21 cellular contexts compared by ENCODE assay signal in genomic region chr5:90956511-90956910, GRCh38.
A peak's percentile ranks its signal among the peaks of the same experiment; 100 is the strongest.
DNase-seq lines count a peak whose midpoint lies in the region; ATAC-seq, FAIRE-seq and TF ChIP-seq lines count a peak whose summit lies in the region.
"Had no signal": no experiment of that assay in that cellular context is flagged by ENCODE, and none has a peak within 500 bp of the region (broad histone marks: within the 10 kb centered on the region; RNA-seq: fewer than 3 reads in every experiment).

No MANE protein-coding gene starts in this region.

- 47 to 58% (median 52%) methylated on average over 4 of the region's 4 CpGs for WGBS in stomach, 5 donors

- H2AFZ ChIP-seq in keratinocyte (ENCODE audit: control insufficient read depth, low read length) = peak overlapping the region; percentile 46
- H2AFZ ChIP-seq: neural progenitor cell had no signal

- H3K4me2 ChIP-seq in keratinocyte (ENCODE audit: control insufficient read depth, extremely low read depth, insufficient read depth, low read depth, low read length) = no peak overlapping the region
- H3K4me2 ChIP-seq: neural progenitor cell had no signal

- no peaks in the 10 kb centered on the region for H3K9me1 ChIP-seq in keratinocyte (ENCODE audit: control insufficient read depth, extremely low read depth, insufficient read depth, low read length)

- intact Hi-C loops in dorsolateral prefrontal cortex (cut with DNase I) = no loop called here
- intact Hi-C loops in breast epithelium (cut with DNase I; ENCODE audit: low total_unique reads) = no loop called here
- intact Hi-C loops in stomach (cut with DNase I; ENCODE audit: low total_unique reads) = no loop called here

- dilution Hi-C loops in keratinocyte (cut with MboI; ENCODE audit: extremely low pct_ligation_motif_present, low sequenced_read_pairs) = no loop called here

- TF ChIP-seq CTCF in keratinocyte (optimal IDR thresholded peaks at IDR 0.05 in 1 of 3, IDR thresholded peaks at IDR 0.05 in 1 of 3, conservative IDR thresholded peaks at IDR 0.05 in 1 of 3; ENCODE audit: extremely low read depth in 1 of 3, insufficient read depth in 2 of 3, low read length in 3 of 3) = no peak
- no peak for TF ChIP-seq CTCF in dorsolateral prefrontal cortex (IDR thresholded peaks at IDR 0.05 in 54 of 56, conservative IDR thresholded peaks at IDR 0.05 in 2 of 56; ENCODE audit: low read depth in 1 of 56, partially characterized antibody in 56 of 56)
- no peak for TF ChIP-seq CTCF in breast epithelium (IDR thresholded peaks at IDR 0.05)
- TF ChIP-seq CTCF in stomach (IDR thresholded peaks at IDR 0.05) = no peak

- H3K4me1 ChIP-seq in keratinocyte (ENCODE audit: control insufficient read depth, extremely low read depth, insufficient read depth, low read length) (no peaks in the 10 kb centered on the region), breast epithelium (no peaks in the 10 kb centered on the region), stomach (peaks cover 0 to 10% (median 0%) of the 10 kb centered on the region in 4 donors)
- H3K4me1 ChIP-seq: heart right ventricle, prostate gland had no signal

- peak overlapping the region; percentile 11 for H3K4me3 ChIP-seq in SK-N-MC
- no peak overlapping the region for H3K4me3 ChIP-seq in keratinocyte (ENCODE audit: control insufficient read depth in 2 of 3, extremely low read depth in 1 of 3, insufficient read depth in 2 of 3, low read depth in 1 of 3, low read length in 3 of 3)
- no peak overlapping the region for H3K4me3 ChIP-seq in dorsolateral prefrontal cortex
- H3K4me3 ChIP-seq in breast epithelium = no peak overlapping the region
- no peak overlapping the region for H3K4me3 ChIP-seq in stomach
- H3K4me3 ChIP-seq: heart right ventricle, K562, neural progenitor cell, prostate gland, skin epidermis had no signal

- no peaks in the 10 kb centered on the region for H3K27me3 ChIP-seq in keratinocyte (ENCODE audit: control insufficient read depth, extremely low read depth, insufficient read depth, low read length)
- no peaks in the 10 kb centered on the region for H3K27me3 ChIP-seq in dorsolateral prefrontal cortex
- no peaks in the 10 kb centered on the region for H3K27me3 ChIP-seq in breast epithelium
- H3K27me3 ChIP-seq in stomach = no peaks in the 10 kb centered on the region
- H3K27me3 ChIP-seq: BE2C, heart right ventricle, neural progenitor cell had no signal

- H3K9ac ChIP-seq in SK-N-MC (ENCODE audit: insufficient read length) (no peak overlapping the region), keratinocyte (ENCODE audit: control insufficient read depth, extremely low read depth, insufficient read depth, low read length) (no peak overlapping the region)
- H3K9ac ChIP-seq: neural progenitor cell had no signal

- no peaks in the 10 kb centered on the region for H4K20me1 ChIP-seq in keratinocyte (ENCODE audit: control insufficient read depth, extremely low read depth, insufficient read depth, low read length)

- H3K27ac ChIP-seq in SK-N-MC = peak overlapping the region; percentile 5; the same call in 1 of the 2 replicates
- H3K27ac ChIP-seq in keratinocyte (ENCODE audit: control insufficient read depth, insufficient read depth, low read length) = no peak overlapping the region
- H3K27ac ChIP-seq in dorsolateral prefrontal cortex = no peak overlapping the region
- no peak overlapping the region for H3K27ac ChIP-seq in breast epithelium
- H3K27ac ChIP-seq in stomach = no peak overlapping the region
- H3K27ac ChIP-seq: heart right ventricle, neural progenitor cell, prostate gland, RWPE1, skin epidermis had no signal

- TF ChIP-seq POLR2A in breast epithelium (IDR thresholded peaks at IDR 0.05) = no peak
- no peak for TF ChIP-seq POLR2A in stomach (IDR thresholded peaks at IDR 0.05)

- H3K9me3 ChIP-seq in SK-N-MC (ENCODE audit: low read depth, low read length) (no peaks in the 10 kb centered on the region), keratinocyte (ENCODE audit: control insufficient read depth, low read depth, low read length) (no peaks in the 10 kb centered on the region), breast epithelium (no peaks in the 10 kb centered on the region), stomach (no peaks in the 10 kb centered on the region)
- H3K9me3 ChIP-seq: BE2C, heart right ventricle, prostate gland had no signal

- TF ChIP-seq EP300 in stomach (IDR thresholded peaks at IDR 0.05) = no peak

- FAIRE-seq in GM19239 (lab: Jason Lieb, UNC) = peak; percentile 14
- FAIRE-seq in keratinocyte (lab: Jason Lieb, UNC) = no peak
- FAIRE-seq: bronchial epithelial cell, K562 had no signal

- no peaks in the 10 kb centered on the region for H3K79me2 ChIP-seq in keratinocyte (ENCODE audit: control insufficient read depth, insufficient read depth, low read length)

- no peak for ATAC-seq in HG02938 (IDR thresholded peaks at IDR 0.05; ENCODE audit: unreplicated experiment)
- ATAC-seq: heart right ventricle, K562 had no signal

- H3K36me3 ChIP-seq in SK-N-MC (ENCODE audit: insufficient read depth, low read length) (no peaks in the 10 kb centered on the region), keratinocyte (ENCODE audit: control insufficient read depth in 2 of 2, extremely low read depth in 1 of 2, insufficient read depth in 2 of 2, low read length in 2 of 2) (no peaks in the 10 kb centered on the region), breast epithelium (no peaks in the 10 kb centered on the region), stomach (no peaks in the 10 kb centered on the region)
- H3K36me3 ChIP-seq: BE2C, heart right ventricle, neural progenitor cell, prostate gland had no signal

- peak; percentile 63 for DNase-seq in DMS79 (lab: John Stamatoyannopoulos, UW)
- DNase-seq in GM19239 (ENCODE audit: insufficient read length, low spot score) = no peak
- DNase-seq in SK-N-MC (ENCODE audit: low read depth, low spot score) = no peak
- DNase-seq in keratinocyte (ENCODE audit: low read depth, low spot score) = no peak
- DNase-seq in dorsolateral prefrontal cortex = no peak
- DNase-seq in breast epithelium (ENCODE audit: low spot score in 2 of 2) = no peak
- no peak for DNase-seq in stomach
- DNase-seq: BE2C; Calu3; heart right ventricle; NCI-H187; NCI-H510A treated with DMSO at 0.1 percent for 48 hours; stimulated activated CD4-positive, alpha-beta T cell treated with anti-CD3 and anti-CD28 coated beads, Interleukin-2, amount 100 ng/mL, for 48 hours; T1000 had no signal
